Comparison of ENCODE assay signal across 1 cellular context in the genomic region with DNA sequence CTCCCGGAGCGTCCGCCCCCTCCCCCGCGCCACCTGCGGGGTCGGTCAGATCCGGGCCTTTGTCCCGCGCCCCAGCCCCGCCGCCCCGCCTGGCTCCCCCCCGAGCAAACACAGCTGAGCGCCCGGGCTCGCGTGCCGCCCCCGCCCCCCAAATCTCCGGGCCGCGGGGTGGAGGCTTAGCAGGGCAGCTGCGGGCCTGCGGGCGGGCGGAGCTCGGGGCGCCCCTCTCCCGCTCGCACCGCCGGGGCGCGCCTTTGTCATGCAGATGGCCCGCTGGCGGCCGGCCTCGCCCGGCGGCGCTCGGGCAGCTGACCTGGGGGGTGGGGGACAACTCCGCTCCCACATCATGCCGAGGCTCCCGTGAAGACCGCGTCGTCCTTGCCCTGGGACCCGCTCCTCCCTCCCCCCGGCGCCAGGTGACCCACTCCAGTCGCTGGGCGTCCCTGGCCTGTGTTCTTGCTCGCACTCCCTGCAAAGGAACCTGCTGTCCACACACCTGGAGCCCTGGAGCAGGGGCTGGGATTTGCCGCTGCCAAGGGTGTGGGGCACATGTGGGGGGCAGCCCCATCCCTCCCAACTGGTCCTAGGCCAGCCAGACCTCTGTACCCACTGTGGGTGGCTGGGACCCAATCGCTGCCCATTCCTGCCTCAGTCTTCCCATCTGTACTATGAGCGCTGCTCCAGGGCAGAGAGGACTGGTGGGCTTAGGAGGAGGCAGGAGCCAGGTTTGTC.
TF ChIP-seq lines count a peak whose summit lies in the region.

No MANE protein-coding gene starts in this region.

TF ChIP-seq in WTC11, 78 proteins besides CTCF, POLR2A, EP300 and RAD21 (continued from another document and continues in another):
- TF ChIP-seq, protein P1, sequence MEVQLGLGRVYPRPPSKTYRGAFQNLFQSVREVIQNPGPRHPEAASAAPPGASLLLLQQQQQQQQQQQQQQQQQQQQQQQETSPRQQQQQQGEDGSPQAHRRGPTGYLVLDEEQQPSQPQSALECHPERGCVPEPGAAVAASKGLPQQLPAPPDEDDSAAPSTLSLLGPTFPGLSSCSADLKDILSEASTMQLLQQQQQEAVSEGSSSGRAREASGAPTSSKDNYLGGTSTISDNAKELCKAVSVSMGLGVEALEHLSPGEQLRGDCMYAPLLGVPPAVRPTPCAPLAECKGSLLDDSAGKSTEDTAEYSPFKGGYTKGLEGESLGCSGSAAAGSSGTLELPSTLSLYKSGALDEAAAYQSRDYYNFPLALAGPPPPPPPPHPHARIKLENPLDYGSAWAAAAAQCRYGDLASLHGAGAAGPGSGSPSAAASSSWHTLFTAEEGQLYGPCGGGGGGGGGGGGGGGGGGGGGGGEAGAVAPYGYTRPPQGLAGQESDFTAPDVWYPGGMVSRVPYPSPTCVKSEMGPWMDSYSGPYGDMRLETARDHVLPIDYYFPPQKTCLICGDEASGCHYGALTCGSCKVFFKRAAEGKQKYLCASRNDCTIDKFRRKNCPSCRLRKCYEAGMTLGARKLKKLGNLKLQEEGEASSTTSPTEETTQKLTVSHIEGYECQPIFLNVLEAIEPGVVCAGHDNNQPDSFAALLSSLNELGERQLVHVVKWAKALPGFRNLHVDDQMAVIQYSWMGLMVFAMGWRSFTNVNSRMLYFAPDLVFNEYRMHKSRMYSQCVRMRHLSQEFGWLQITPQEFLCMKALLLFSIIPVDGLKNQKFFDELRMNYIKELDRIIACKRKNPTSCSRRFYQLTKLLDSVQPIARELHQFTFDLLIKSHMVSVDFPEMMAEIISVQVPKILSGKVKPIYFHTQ (CRISPR knock-in tag; IDR thresholded peaks at IDR 0.05), result no peak
- TF ChIP-seq ELF4 (CRISPR knock-in tag; IDR thresholded peaks at IDR 0.05; ENCODE audit: low read depth) (no peak), ZNF263 (CRISPR knock-in tag; IDR thresholded peaks at IDR 0.05; ENCODE audit: low read depth) (peak; percentile 54; the same call in 1 of the 2 replicates), NFE2L1 (CRISPR knock-in tag; IDR thresholded peaks at IDR 0.05) (no peak), ZBTB21 (CRISPR knock-in tag; IDR thresholded peaks at IDR 0.05; ENCODE audit: borderline replicate concordance) (no peak), TCF7 (CRISPR knock-in tag; IDR thresholded peaks at IDR 0.05; ENCODE audit: low read depth) (no peak), SP1 (CRISPR knock-in tag; conservative IDR thresholded peaks at IDR 0.05) (no peak; the same call in 1 of the 2 replicates), TEAD4 (CRISPR knock-in tag; IDR thresholded peaks at IDR 0.05) (no peak), NR1H2 (CRISPR knock-in tag; IDR thresholded peaks at IDR 0.05) (no peak), TEAD1 (CRISPR knock-in tag; IDR thresholded peaks at IDR 0.05) (no peak), IRF2 (CRISPR knock-in tag; IDR thresholded peaks at IDR 0.05; ENCODE audit: borderline replicate concordance, low read depth) (no peak), GTF2I (CRISPR knock-in tag; conservative IDR thresholded peaks at IDR 0.05) (peak; percentile 79; the same call in 1 of the 2 replicates), ESRRA (CRISPR knock-in tag; IDR thresholded peaks at IDR 0.05; ENCODE audit: borderline replicate concordance) (0 out of 2 replicates have a peak, but pooled peaks have one; percentile 18), SMAD4 (CRISPR knock-in tag; IDR thresholded peaks at IDR 0.05) (no peak), RORB (CRISPR knock-in tag; IDR thresholded peaks at IDR 0.05) (no peak), ZNF396 (CRISPR knock-in tag; IDR thresholded peaks at IDR 0.05; ENCODE audit: borderline replicate concordance) (no peak), SOX15 (CRISPR knock-in tag; IDR thresholded peaks at IDR 0.05) (no peak), NFYB (CRISPR knock-in tag; conservative IDR thresholded peaks at IDR 0.05; ENCODE audit: low read depth) (no peak), FOXJ3 (CRISPR knock-in tag; IDR thresholded peaks at IDR 0.05; ENCODE audit: borderline replicate concordance) (no peak)
- TF ChIP-seq, protein P2, sequence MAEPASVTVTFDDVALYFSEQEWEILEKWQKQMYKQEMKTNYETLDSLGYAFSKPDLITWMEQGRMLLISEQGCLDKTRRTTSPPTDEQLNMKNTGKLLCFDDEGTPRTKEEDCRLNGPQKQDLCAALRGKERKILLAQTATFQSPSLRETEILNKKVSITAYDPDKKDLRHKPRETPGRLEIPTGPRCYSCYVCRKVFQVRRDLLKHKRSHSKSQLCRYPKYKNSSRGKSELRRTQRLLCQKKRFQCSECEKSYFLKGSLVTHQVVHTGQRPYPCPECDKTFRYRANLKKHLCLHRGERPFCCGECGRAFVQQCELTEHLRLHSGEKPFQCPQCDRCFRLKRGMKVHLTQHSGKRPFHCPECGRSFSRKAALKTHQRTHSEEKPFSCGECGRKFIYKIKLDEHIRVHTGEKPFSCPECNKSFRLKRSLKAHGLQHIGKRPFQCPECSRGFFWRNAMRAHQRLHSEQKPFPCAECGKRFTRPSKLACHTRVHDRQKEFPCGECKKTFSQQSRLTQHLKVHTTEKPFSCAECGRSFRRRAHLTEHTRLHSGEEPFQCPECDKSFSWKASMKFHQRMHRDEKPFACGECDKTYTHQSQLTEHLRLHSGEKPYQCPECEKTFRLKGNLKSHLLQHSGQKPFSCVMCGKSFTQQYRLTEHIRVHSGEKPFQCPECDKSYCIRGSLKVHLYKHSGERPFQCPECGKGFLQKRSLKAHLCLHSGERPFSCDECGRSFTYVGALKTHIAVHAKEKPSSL (CRISPR knock-in tag; conservative IDR thresholded peaks at IDR 0.05), result no peak
- TF ChIP-seq, protein P3, sequence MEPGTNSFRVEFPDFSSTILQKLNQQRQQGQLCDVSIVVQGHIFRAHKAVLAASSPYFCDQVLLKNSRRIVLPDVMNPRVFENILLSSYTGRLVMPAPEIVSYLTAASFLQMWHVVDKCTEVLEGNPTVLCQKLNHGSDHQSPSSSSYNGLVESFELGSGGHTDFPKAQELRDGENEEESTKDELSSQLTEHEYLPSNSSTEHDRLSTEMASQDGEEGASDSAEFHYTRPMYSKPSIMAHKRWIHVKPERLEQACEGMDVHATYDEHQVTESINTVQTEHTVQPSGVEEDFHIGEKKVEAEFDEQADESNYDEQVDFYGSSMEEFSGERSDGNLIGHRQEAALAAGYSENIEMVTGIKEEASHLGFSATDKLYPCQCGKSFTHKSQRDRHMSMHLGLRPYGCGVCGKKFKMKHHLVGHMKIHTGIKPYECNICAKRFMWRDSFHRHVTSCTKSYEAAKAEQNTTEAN (CRISPR knock-in tag; IDR thresholded peaks at IDR 0.05), result no peak; the same call in 1 of the 2 replicates
- TF ChIP-seq, protein P4, sequence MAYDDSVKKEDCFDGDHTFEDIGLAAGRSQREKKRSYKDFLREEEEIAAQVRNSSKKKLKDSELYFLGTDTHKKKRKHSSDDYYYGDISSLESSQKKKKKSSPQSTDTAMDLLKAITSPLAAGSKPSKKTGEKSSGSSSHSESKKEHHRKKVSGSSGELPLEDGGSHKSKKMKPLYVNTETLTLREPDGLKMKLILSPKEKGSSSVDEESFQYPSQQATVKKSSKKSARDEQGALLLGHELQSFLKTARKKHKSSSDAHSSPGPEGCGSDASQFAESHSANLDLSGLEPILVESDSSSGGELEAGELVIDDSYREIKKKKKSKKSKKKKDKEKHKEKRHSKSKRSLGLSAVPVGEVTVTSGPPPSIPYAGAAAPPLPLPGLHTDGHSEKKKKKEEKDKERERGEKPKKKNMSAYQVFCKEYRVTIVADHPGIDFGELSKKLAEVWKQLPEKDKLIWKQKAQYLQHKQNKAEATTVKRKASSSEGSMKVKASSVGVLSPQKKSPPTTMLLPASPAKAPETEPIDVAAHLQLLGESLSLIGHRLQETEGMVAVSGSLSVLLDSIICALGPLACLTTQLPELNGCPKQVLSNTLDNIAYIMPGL (CRISPR knock-in tag; IDR thresholded peaks at IDR 0.05), result no peak
- TF ChIP-seq, protein P5, sequence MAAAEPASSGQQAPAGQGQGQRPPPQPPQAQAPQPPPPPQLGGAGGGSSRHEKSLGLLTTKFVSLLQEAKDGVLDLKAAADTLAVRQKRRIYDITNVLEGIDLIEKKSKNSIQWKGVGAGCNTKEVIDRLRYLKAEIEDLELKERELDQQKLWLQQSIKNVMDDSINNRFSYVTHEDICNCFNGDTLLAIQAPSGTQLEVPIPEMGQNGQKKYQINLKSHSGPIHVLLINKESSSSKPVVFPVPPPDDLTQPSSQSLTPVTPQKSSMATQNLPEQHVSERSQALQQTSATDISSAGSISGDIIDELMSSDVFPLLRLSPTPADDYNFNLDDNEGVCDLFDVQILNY (CRISPR knock-in tag; IDR thresholded peaks at IDR 0.05), result peak; percentile 28; the same call in 1 of the 2 replicates
- TF ChIP-seq, protein P6, sequence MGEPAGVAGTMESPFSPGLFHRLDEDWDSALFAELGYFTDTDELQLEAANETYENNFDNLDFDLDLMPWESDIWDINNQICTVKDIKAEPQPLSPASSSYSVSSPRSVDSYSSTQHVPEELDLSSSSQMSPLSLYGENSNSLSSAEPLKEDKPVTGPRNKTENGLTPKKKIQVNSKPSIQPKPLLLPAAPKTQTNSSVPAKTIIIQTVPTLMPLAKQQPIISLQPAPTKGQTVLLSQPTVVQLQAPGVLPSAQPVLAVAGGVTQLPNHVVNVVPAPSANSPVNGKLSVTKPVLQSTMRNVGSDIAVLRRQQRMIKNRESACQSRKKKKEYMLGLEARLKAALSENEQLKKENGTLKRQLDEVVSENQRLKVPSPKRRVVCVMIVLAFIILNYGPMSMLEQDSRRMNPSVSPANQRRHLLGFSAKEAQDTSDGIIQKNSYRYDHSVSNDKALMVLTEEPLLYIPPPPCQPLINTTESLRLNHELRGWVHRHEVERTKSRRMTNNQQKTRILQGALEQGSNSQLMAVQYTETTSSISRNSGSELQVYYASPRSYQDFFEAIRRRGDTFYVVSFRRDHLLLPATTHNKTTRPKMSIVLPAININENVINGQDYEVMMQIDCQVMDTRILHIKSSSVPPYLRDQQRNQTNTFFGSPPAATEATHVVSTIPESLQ (CRISPR knock-in tag; IDR thresholded peaks at IDR 0.05), result no peak
- TF ChIP-seq, protein P7, sequence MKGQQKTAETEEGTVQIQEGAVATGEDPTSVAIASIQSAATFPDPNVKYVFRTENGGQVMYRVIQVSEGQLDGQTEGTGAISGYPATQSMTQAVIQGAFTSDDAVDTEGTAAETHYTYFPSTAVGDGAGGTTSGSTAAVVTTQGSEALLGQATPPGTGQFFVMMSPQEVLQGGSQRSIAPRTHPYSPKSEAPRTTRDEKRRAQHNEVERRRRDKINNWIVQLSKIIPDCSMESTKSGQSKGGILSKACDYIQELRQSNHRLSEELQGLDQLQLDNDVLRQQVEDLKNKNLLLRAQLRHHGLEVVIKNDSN (CRISPR knock-in tag; IDR thresholded peaks at IDR 0.05), result peak; percentile 57; the same call in 1 of the 2 replicates
- TF ChIP-seq, protein P8, sequence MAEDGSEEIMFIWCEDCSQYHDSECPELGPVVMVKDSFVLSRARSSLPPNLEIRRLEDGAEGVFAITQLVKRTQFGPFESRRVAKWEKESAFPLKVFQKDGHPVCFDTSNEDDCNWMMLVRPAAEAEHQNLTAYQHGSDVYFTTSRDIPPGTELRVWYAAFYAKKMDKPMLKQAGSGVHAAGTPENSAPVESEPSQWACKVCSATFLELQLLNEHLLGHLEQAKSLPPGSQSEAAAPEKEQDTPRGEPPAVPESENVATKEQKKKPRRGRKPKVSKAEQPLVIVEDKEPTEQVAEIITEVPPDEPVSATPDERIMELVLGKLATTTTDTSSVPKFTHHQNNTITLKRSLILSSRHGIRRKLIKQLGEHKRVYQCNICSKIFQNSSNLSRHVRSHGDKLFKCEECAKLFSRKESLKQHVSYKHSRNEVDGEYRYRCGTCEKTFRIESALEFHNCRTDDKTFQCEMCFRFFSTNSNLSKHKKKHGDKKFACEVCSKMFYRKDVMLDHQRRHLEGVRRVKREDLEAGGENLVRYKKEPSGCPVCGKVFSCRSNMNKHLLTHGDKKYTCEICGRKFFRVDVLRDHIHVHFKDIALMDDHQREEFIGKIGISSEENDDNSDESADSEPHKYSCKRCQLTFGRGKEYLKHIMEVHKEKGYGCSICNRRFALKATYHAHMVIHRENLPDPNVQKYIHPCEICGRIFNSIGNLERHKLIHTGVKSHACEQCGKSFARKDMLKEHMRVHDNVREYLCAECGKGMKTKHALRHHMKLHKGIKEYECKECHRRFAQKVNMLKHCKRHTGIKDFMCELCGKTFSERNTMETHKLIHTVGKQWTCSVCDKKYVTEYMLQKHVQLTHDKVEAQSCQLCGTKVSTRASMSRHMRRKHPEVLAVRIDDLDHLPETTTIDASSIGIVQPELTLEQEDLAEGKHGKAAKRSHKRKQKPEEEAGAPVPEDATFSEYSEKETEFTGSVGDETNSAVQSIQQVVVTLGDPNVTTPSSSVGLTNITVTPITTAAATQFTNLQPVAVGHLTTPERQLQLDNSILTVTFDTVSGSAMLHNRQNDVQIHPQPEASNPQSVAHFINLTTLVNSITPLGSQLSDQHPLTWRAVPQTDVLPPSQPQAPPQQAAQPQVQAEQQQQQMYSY (CRISPR knock-in tag; IDR thresholded peaks at IDR 0.05), result peak; percentile 42; the same call in 1 of the 2 replicates
- TF ChIP-seq, protein P9, sequence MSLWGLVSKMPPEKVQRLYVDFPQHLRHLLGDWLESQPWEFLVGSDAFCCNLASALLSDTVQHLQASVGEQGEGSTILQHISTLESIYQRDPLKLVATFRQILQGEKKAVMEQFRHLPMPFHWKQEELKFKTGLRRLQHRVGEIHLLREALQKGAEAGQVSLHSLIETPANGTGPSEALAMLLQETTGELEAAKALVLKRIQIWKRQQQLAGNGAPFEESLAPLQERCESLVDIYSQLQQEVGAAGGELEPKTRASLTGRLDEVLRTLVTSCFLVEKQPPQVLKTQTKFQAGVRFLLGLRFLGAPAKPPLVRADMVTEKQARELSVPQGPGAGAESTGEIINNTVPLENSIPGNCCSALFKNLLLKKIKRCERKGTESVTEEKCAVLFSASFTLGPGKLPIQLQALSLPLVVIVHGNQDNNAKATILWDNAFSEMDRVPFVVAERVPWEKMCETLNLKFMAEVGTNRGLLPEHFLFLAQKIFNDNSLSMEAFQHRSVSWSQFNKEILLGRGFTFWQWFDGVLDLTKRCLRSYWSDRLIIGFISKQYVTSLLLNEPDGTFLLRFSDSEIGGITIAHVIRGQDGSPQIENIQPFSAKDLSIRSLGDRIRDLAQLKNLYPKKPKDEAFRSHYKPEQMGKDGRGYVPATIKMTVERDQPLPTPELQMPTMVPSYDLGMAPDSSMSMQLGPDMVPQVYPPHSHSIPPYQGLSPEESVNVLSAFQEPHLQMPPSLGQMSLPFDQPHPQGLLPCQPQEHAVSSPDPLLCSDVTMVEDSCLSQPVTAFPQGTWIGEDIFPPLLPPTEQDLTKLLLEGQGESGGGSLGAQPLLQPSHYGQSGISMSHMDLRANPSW (CRISPR knock-in tag; conservative IDR thresholded peaks at IDR 0.05; ENCODE audit: low read depth), result no peak
- TF ChIP-seq, protein P10, sequence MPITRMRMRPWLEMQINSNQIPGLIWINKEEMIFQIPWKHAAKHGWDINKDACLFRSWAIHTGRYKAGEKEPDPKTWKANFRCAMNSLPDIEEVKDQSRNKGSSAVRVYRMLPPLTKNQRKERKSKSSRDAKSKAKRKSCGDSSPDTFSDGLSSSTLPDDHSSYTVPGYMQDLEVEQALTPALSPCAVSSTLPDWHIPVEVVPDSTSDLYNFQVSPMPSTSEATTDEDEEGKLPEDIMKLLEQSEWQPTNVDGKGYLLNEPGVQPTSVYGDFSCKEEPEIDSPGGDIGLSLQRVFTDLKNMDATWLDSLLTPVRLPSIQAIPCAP (CRISPR knock-in tag; IDR thresholded peaks at IDR 0.05), result no peak
- TF ChIP-seq, protein P11, sequence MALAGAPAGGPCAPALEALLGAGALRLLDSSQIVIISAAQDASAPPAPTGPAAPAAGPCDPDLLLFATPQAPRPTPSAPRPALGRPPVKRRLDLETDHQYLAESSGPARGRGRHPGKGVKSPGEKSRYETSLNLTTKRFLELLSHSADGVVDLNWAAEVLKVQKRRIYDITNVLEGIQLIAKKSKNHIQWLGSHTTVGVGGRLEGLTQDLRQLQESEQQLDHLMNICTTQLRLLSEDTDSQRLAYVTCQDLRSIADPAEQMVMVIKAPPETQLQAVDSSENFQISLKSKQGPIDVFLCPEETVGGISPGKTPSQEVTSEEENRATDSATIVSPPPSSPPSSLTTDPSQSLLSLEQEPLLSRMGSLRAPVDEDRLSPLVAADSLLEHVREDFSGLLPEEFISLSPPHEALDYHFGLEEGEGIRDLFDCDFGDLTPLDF (CRISPR knock-in tag; IDR thresholded peaks at IDR 0.05), result no peak
